ENCODE assay signal across 10 cellular contexts in genomic region chr1:212255705-212256307, GRCh38. TPM values are rescaled to one million over a fixed set of nuclear protein-coding genes. Genes with fewer than 3 reads are reported as not detected.
A peak's percentile ranks its signal among the peaks of the same experiment; 100 is the strongest.
DNase-seq lines count a peak whose midpoint lies in the region; ATAC-seq and TF ChIP-seq lines count a peak whose summit lies in the region.
"Had no signal": no experiment of that assay in that cellular context is flagged by ENCODE, and none has a peak within 500 bp of the region (broad histone marks: within the 10 kb centered on the region; RNA-seq: fewer than 3 reads in every experiment).

No MANE protein-coding gene starts in this region.

- ATAC-seq in CD4-positive, CD25-positive, alpha-beta regulatory T cell (ENCODE audit: low read depth in 2 of 2) = peak in 1 of 2 donors; percentile 17
- ATAC-seq in HG03432 (IDR thresholded peaks at IDR 0.05; ENCODE audit: unreplicated experiment) (peak; percentile 25), HG03108 (IDR thresholded peaks at IDR 0.05; ENCODE audit: unreplicated experiment) (no peak)
- peak; percentile 59 for ATAC-seq in activated CD8-positive, alpha-beta T cell treated with anti-CD3 and anti-CD28 coated beads, Interleukin-2, amount 10 ng/mL, durations not matched to agents 7 days and 5 days

- H3K4me3 Mint-ChIP-seq in CD4-positive, CD25-positive, alpha-beta regulatory T cell = peak overlapping the region; percentile 63 to 88 (median 76)
- H3K4me3 Mint-ChIP-seq in activated CD8-positive, alpha-beta T cell treated with anti-CD3 and anti-CD28 coated beads, Interleukin-2, amount 10 ng/mL, durations not matched to agents 7 days and 5 days = peak overlapping the region; percentile 40

- no peaks in the 10 kb centered on the region for H3K36me3 ChIP-seq in CD4-positive, CD25-positive, alpha-beta regulatory T cell (ENCODE audit: control insufficient read depth, insufficient read depth, low read length)
- H3K36me3 ChIP-seq in mesenchymal stem cell (ENCODE audit: control insufficient read depth in 1 of 2, insufficient read depth in 2 of 2, low read depth in 1 of 2, low read length in 2 of 2) = no peaks in the 10 kb centered on the region
- no peaks in the 10 kb centered on the region for H3K36me3 ChIP-seq in colonic mucosa
- H3K36me3 ChIP-seq: brain microvascular endothelial cell had no signal

- H3K4me1 Mint-ChIP-seq in CD4-positive, CD25-positive, alpha-beta regulatory T cell = peaks cover 22 to 83% (median 50%) of the 10 kb centered on the region in 4 donors
- peaks cover 74% of the 10 kb centered on the region for H3K4me1 Mint-ChIP-seq in activated CD8-positive, alpha-beta T cell treated with anti-CD3 and anti-CD28 coated beads, Interleukin-2, amount 10 ng/mL, durations not matched to agents 7 days and 5 days (ENCODE audit: low read depth)

- POLR2A ChIA-PET in activated CD8-positive, alpha-beta T cell treated with anti-CD3 and anti-CD28 coated beads, Interleukin-2, amount 10 ng/mL, durations not matched to agents 7 days and 5 days (lab: Charles Lee) = interaction anchor here (0.8 to 4.3 kb wide), 7 partner anchors 8 to 926 kb away, joined by 3 to 24 read pairs (median 3); partner anchors contain the start of genes DTL, INTS7 and PPP2R5A

- CTCF ChIA-PET in activated CD8-positive, alpha-beta T cell treated with anti-CD3 and anti-CD28 coated beads, Interleukin-2, amount 10 ng/mL, durations not matched to agents 7 days and 5 days (lab: Charles Lee) = interaction anchor here (0.9 to 2.2 kb wide), 9 partner anchors 14 to 221 kb away, joined by 3 to 15 read pairs (median 7); partner anchors contain the start of genes DTL, INTS7 and PPP2R5A

- no peaks in the 10 kb centered on the region for H3K9me3 ChIP-seq in CD4-positive, CD25-positive, alpha-beta regulatory T cell (ENCODE audit: control insufficient read depth in 2 of 2, low read length in 2 of 2)
- H3K9me3 ChIP-seq in mesenchymal stem cell (ENCODE audit: control insufficient read depth, low read length) (no peaks in the 10 kb centered on the region), colonic mucosa (no peaks in the 10 kb centered on the region)

- no peak overlapping the region for H3K4ac ChIP-seq in mesenchymal stem cell (ENCODE audit: low read depth in 1 of 2, low read length in 2 of 2)

- TF ChIP-seq CTCF in colonic mucosa (IDR thresholded peaks at IDR 0.05) = no peak

- H3K9ac ChIP-seq in mesenchymal stem cell (ENCODE audit: low read length) (peak overlapping the region; percentile 34), colonic mucosa (ENCODE audit: low read depth in 2 of 2, low read length in 2 of 2) (no peak overlapping the region)

- H3K36me3 Mint-ChIP-seq in CD4-positive, CD25-positive, alpha-beta regulatory T cell = no peaks in the 10 kb centered on the region
- peaks cover 9% of the 10 kb centered on the region for H3K36me3 Mint-ChIP-seq in activated CD8-positive, alpha-beta T cell treated with anti-CD3 and anti-CD28 coated beads, Interleukin-2, amount 10 ng/mL, durations not matched to agents 7 days and 5 days (ENCODE audit: low read depth)

- peaks cover 52% of the 10 kb centered on the region for H3K4me1 ChIP-seq in CD4-positive, CD25-positive, alpha-beta regulatory T cell (ENCODE audit: control insufficient read depth, insufficient read depth, low read length, poor library complexity, severe bottlenecking)
- H3K4me1 ChIP-seq in mesenchymal stem cell (ENCODE audit: control insufficient read depth, insufficient read depth, low read depth, low read length) (no peaks in the 10 kb centered on the region), colonic mucosa (no peaks in the 10 kb centered on the region)

- no peak overlapping the region for H2AFZ ChIP-seq in mesenchymal stem cell (ENCODE audit: low read depth, low read length)

- H3K4me2 ChIP-seq in mesenchymal stem cell (ENCODE audit: low read length, poor library complexity, severe bottlenecking) = no peak overlapping the region

- H3K79me1 ChIP-seq in mesenchymal stem cell (replicated peaks; ENCODE audit: low read length, poor library complexity, severe bottlenecking) = no peaks in the 10 kb centered on the region

- no peak overlapping the region for H2BK5ac ChIP-seq in mesenchymal stem cell (ENCODE audit: low read depth, low read length, poor library complexity, severe bottlenecking)

- H2BK12ac ChIP-seq in mesenchymal stem cell (ENCODE audit: low read length in 2 of 2) = no peak overlapping the region

- H4K91ac ChIP-seq in mesenchymal stem cell (ENCODE audit: low read length) = no peak overlapping the region

- H2AK5ac ChIP-seq in mesenchymal stem cell (ENCODE audit: low read length, severe bottlenecking) = no peak overlapping the region

- no peak overlapping the region for H3K14ac ChIP-seq in mesenchymal stem cell (ENCODE audit: low read length in 2 of 2)

- no peak overlapping the region for H3K23ac ChIP-seq in mesenchymal stem cell (ENCODE audit: low read length in 2 of 2)

- no peak overlapping the region for H4K8ac ChIP-seq in mesenchymal stem cell (ENCODE audit: low read length)

- peak overlapping the region; percentile 39 to 96 (median 89) for H3K27ac Mint-ChIP-seq in CD4-positive, CD25-positive, alpha-beta regulatory T cell
- peak overlapping the region; percentile 87 for H3K27ac Mint-ChIP-seq in activated CD8-positive, alpha-beta T cell treated with anti-CD3 and anti-CD28 coated beads, Interleukin-2, amount 10 ng/mL, durations not matched to agents 7 days and 5 days

- H3K27me3 ChIP-seq in CD4-positive, CD25-positive, alpha-beta regulatory T cell (ENCODE audit: control insufficient read depth, insufficient read depth, low read length) = no peaks in the 10 kb centered on the region
- H3K27me3 ChIP-seq in mesenchymal stem cell (ENCODE audit: control insufficient read depth in 1 of 2, insufficient read depth in 1 of 2, low read length in 2 of 2) = peaks cover 0 to 15% of the 10 kb centered on the region in 2 experiments
- H3K27me3 ChIP-seq in colonic mucosa = no peaks in the 10 kb centered on the region
- H3K27me3 ChIP-seq: brain microvascular endothelial cell had no signal

- H2BK15ac ChIP-seq in mesenchymal stem cell (ENCODE audit: low read depth, poor library complexity, severe bottlenecking) = no peak overlapping the region

- intact Hi-C loops in colonic mucosa (cut with DNase I) = no loop called here

- peak overlapping the region; percentile 52 for H3K27ac ChIP-seq in CD4-positive, CD25-positive, alpha-beta regulatory T cell (ENCODE audit: insufficient read depth, low read length, poor library complexity, severe bottlenecking)
- H3K27ac ChIP-seq in mesenchymal stem cell (ENCODE audit: low read length, poor library complexity, severe bottlenecking) = no peak overlapping the region
- no peak overlapping the region for H3K27ac ChIP-seq in colonic mucosa
- H3K27ac ChIP-seq: brain microvascular endothelial cell had no signal

- DNase-seq in CD4-positive, CD25-positive, alpha-beta regulatory T cell = peak in 1 of 3 donors; percentile 50
- peak; percentile 34 for DNase-seq in activated CD8-positive, alpha-beta T cell treated with anti-CD3 and anti-CD28 coated beads, Interleukin-2, amount 10 ng/mL, durations not matched to agents 7 days and 5 days
- DNase-seq in mesenchymal stem cell (peak; percentile 24), colonic mucosa (no peak), NCI-H2171 treated with DMSO at 0.1 percent for 48 hours (lab: John Stamatoyannopoulos, UW) (no peak)
- no peak for DNase-seq in stimulated activated CD4-positive, alpha-beta T cell treated with anti-CD3 and anti-CD28 coated beads, Interleukin-4, amount 100 ng/mL, for 24 hours
- DNase-seq: brain microvascular endothelial cell, Karpas-422 had no signal

- H3K9me3 Mint-ChIP-seq in CD4-positive, CD25-positive, alpha-beta regulatory T cell = no peaks in the 10 kb centered on the region
- H3K9me3 Mint-ChIP-seq in activated CD8-positive, alpha-beta T cell treated with anti-CD3 and anti-CD28 coated beads, Interleukin-2, amount 10 ng/mL, durations not matched to agents 7 days and 5 days (ENCODE audit: insufficient read depth) = no peaks in the 10 kb centered on the region

- no peak overlapping the region for H2BK120ac ChIP-seq in mesenchymal stem cell (ENCODE audit: low read depth, low read length)

- 85% methylated on average over 9 of the region's 9 CpGs for whole genome bisulfite sequencing in mesenchymal stem cell

- H3K4me3 ChIP-seq in CD4-positive, CD25-positive, alpha-beta regulatory T cell (ENCODE audit: low read depth, low read length) = peak overlapping the region; percentile 63
- H3K4me3 ChIP-seq in mesenchymal stem cell (ENCODE audit: insufficient read depth in 1 of 2, low read depth in 1 of 2, low read length in 2 of 2) (no peak overlapping the region), colonic mucosa (no peak overlapping the region)

- H3K27me3 Mint-ChIP-seq in CD4-positive, CD25-positive, alpha-beta regulatory T cell = no peaks in the 10 kb centered on the region
- H3K27me3 Mint-ChIP-seq in activated CD8-positive, alpha-beta T cell treated with anti-CD3 and anti-CD28 coated beads, Interleukin-2, amount 10 ng/mL, durations not matched to agents 7 days and 5 days (ENCODE audit: low read depth) = peaks cover 5% of the 10 kb centered on the region

- H3K18ac ChIP-seq in mesenchymal stem cell (ENCODE audit: low read depth in 1 of 2, low read length in 2 of 2) = no peak overlapping the region

RNA-seq across cellular contexts. Expression of gene PPP2R5A, which starts 29.4 kb away (rescaled TPM):
- 64.6 TPM for total RNA-seq in CD4-positive, CD25-positive, alpha-beta regulatory T cell
- polyA plus RNA-seq in CD4-positive, CD25-positive, alpha-beta regulatory T cell = 10 to 100 TPM; 41.6 to 52.8 (median 46.2) TPM
- total RNA-seq in activated CD8-positive, alpha-beta T cell treated with anti-CD3 and anti-CD28 coated beads, Interleukin-2, amount 10 ng/mL, durations not matched to agents 7 days and 5 days = 10 to 100 TPM; 66.7 to 72.3 TPM
- 19.1 TPM for polyA plus RNA-seq in mesenchymal stem cell (2013, experiment 1 of 2)
- polyA plus RNA-seq in mesenchymal stem cell (2013, experiment 2 of 2) = 19.9 TPM
- total RNA-seq in colonic mucosa = 10 to 100 TPM; 62.4 to 78.2 TPM

Comparison
In these comparisons a context has a peak if more than half of its experiments do, and no peak if none do; other contexts are left out.
1. DNase-seq: peak in activated CD8-positive, alpha-beta T cell treated with anti-CD3 and anti-CD28 coated beads, Interleukin-2, amount 10 ng/mL, durations not matched to agents 7 days and 5 days (single experiment) and mesenchymal stem cell (single experiment); none in colonic mucosa (single experiment), NCI-H2171 treated with DMSO at 0.1 percent for 48 hours (single experiment) and stimulated activated CD4-positive, alpha-beta T cell treated with anti-CD3 and anti-CD28 coated beads, Interleukin-4, amount 100 ng/mL, for 24 hours (single experiment).